In genomic region chr1:54487571-54488050, GRCh38 we compare ENCODE assay signal across 8 cellular contexts.
A peak's percentile ranks its signal among the peaks of the same experiment; 100 is the strongest.
DNase-seq lines count a peak whose midpoint lies in the region; ATAC-seq, FAIRE-seq and TF ChIP-seq lines count a peak whose summit lies in the region.

No MANE protein-coding gene starts in this region.

- intact Hi-C loops in CD4-positive, alpha-beta T cell (cut with DNase I, micrococcal nuclease): loop anchor here (1.0 to 5.0 kb wide), 8 partner anchors 80 to 600 kb away; partner anchors contain the start of genes CYB5RL (in 1 of the 2), MRPL37 (in 1 of the 2) and YIPF1 (in 1 of the 2)
- intact Hi-C loops in K562 (cut with micrococcal nuclease) (loop anchor here (1.0 to 10.0 kb wide), 3 partner anchors 80 to 273 kb away; no protein-coding TSS in a partner anchor), HepG2 (cut with micrococcal nuclease; ENCODE audit: unreplicated experiment) (loop anchor here (1.0 to 5.0 kb wide), 3 partner anchors 60 to 367 kb away; no protein-coding TSS in a partner anchor)

- no peak for FAIRE-seq in K562 (lab: Jason Lieb, UNC)
- no peak for FAIRE-seq in HepG2 (lab: Jason Lieb, UNC)

- TF ChIP-seq CTCF in CD4-positive, alpha-beta T cell (IDR thresholded peaks at IDR 0.05): no peak
- TF ChIP-seq CTCF in K562 (IDR thresholded peaks at IDR 0.05 in 2 of 3, conservative IDR thresholded peaks at IDR 0.05 in 1 of 3; ENCODE audit: insufficient read depth in 2 of 3, low read depth in 1 of 3, low read length in 3 of 3) (no peak), HepG2 (CRISPR knock-in tag; IDR thresholded peaks at IDR 0.05) (no peak)

- no peak for ATAC-seq in CD4-positive, alpha-beta T cell (ENCODE audit: poor library complexity)
- ATAC-seq in K562 (no peak), HepG2 (no peak), GM21723 (IDR thresholded peaks at IDR 0.05; ENCODE audit: unreplicated experiment) (no peak), GM21381 (IDR thresholded peaks at IDR 0.05; ENCODE audit: unreplicated experiment) (no peak)

- POLR2A ChIA-PET in CD4-positive, alpha-beta T cell (lab: Charles Lee): interaction anchor here (0.6 to 5.6 kb wide), 9 partner anchors 8 to 434 kb away, joined by 3 to 138 read pairs (median 7); partner anchors contain the start of genes CYB5RL, MRPL37, SSBP3 and TCEANC2
- POLR2A ChIA-PET in K562 (lab: Yijun Ruan, JAX): interaction anchor here (0.6 to 2.8 kb wide), 8 partner anchors 12 to 500 kb away, joined by 3 to 24 read pairs (median 3); partner anchors contain the start of gene SSBP3
- POLR2A ChIA-PET in HepG2 (lab: Yijun Ruan, JAX): interaction anchor here (2.2 kb wide), 1 partner anchor 81 kb away, joined by 29 read pairs; the partner anchor contains the start of gene SSBP3

- H3K4me2 ChIP-seq in K562 (ENCODE audit: insufficient read depth, low read length): peak overlapping the region; percentile 67
- peak overlapping the region; percentile 97 for H3K4me2 ChIP-seq in HepG2 (ENCODE audit: low read depth, low read length)

- H3K9ac ChIP-seq in K562 (ENCODE audit: insufficient read depth in 1 of 2, low read depth in 2 of 2, low read length in 2 of 2) (peak overlapping the region; percentile 64 to 78), HepG2 (ENCODE audit: insufficient read depth, low read depth, low read length) (peak overlapping the region; percentile 60)

- no peak for TF ChIP-seq POLR2A in K562 (conservative IDR thresholded peaks at IDR 0.05)
- TF ChIP-seq POLR2A in HepG2 (IDR thresholded peaks at IDR 0.05; ENCODE audit: insufficient read depth in 1 of 2, low read depth in 2 of 2, low read length in 2 of 2): no peak

- no peaks in the 10 kb centered on the region for H4K20me1 ChIP-seq in K562 (replicated peaks; ENCODE audit: control insufficient read depth, insufficient read depth, low read length)
- no peaks in the 10 kb centered on the region for H4K20me1 ChIP-seq in HepG2 (ENCODE audit: insufficient read depth, low read length)

- 71% methylated on average over 21 of the region's 21 CpGs for WGBS in K562 (ENCODE audit: insufficient coverage, low coverage, missing lambda C conversion rate)
- 66% methylated on average over 16 of the region's 21 CpGs for WGBS in HepG2 (ENCODE audit: low lambda C conversion rate)

- H2AFZ ChIP-seq in K562 (ENCODE audit: low read depth, low read length) (peak overlapping the region; percentile 97), HepG2 (ENCODE audit: low read length) (peak overlapping the region; percentile 61)

- TF ChIP-seq RAD21 in K562 (CRISPR knock-in tag; conservative IDR thresholded peaks at IDR 0.05 in 1 of 2, IDR thresholded peaks at IDR 0.05 in 1 of 2) (no peak), HepG2 (CRISPR knock-in tag; IDR thresholded peaks at IDR 0.05) (no peak)

- peak in 1 of 10 experiments; percentile 36 for DNase-seq in CD4-positive, alpha-beta T cell
- DNase-seq in K562 (ENCODE audit: extremely low read depth in 1 of 4, low spot score in 3 of 4): no peak
- no peak for DNase-seq in HepG2 (ENCODE audit: low spot score)
- DNase-seq in OCI-M1 (lab: John Stamatoyannopoulos, UW): no peak

- CTCF ChIA-PET in CD4-positive, alpha-beta T cell (lab: Charles Lee): interaction anchor here (0.9 to 3.0 kb wide), 4 partner anchors 8 to 81 kb away, joined by 3 to 10 read pairs (median 4); partner anchors contain the start of gene SSBP3
- CTCF ChIA-PET in K562 (lab: Yijun Ruan, JAX; ENCODE audit: low intra/inter-chr PET ratio): interaction anchor here (0.9 to 3.7 kb wide), 3 partner anchors 81 to 365 kb away, joined by 3 to 34 read pairs (median 4); partner anchors contain the start of gene SSBP3
- CTCF ChIA-PET in HepG2 (lab: Yijun Ruan, JAX; ENCODE audit: low intra/inter-chr PET ratio, low total read pairs): interaction anchor here (2.9 to 3.0 kb wide), 2 partner anchors 176 to 366 kb away, joined by 11 to 18 read pairs; no protein-coding TSS in a partner anchor

- H3K27me3 ChIP-seq in CD4-positive, alpha-beta T cell (ENCODE audit: control insufficient read depth, insufficient read depth, low read length): no peaks in the 10 kb centered on the region
- H3K27me3 ChIP-seq in K562 (ENCODE audit: control insufficient read depth in 2 of 2, insufficient read depth in 2 of 2, low read length in 2 of 2): no peaks in the 10 kb centered on the region
- H3K27me3 ChIP-seq in HepG2 (ENCODE audit: control insufficient read depth in 1 of 2, insufficient read depth in 2 of 2, low read length in 2 of 2): peaks cover 0 to 10% of the 10 kb centered on the region in 2 experiments; a peak in 3 of 5 replicates

- H3K4me1 ChIP-seq in K562 (replicated peaks in 1 of 2; ENCODE audit: control insufficient read depth in 2 of 2, insufficient read depth in 2 of 2, low read length in 2 of 2): peaks cover 11 to 39% of the 10 kb centered on the region in 2 experiments
- peaks cover 65% of the 10 kb centered on the region for H3K4me1 ChIP-seq in HepG2 (ENCODE audit: insufficient read depth, low read length)

- H3K4me3 Mint-ChIP-seq in CD4-positive, alpha-beta T cell: peak overlapping the region; percentile 95
- H3K4me3 Mint-ChIP-seq in IgD-negative memory B cell: peak overlapping the region; percentile 77 to 95 (median 94)

- in situ Hi-C loops in K562 (cut with MboI) (loop anchor here (5.0 to 25.0 kb wide), 2 partner anchors 80 to 175 kb away; partner anchors contain the start of gene SSBP3), HepG2 (cut with HindIII; ENCODE audit: extremely low pct_ligation_motif_present, low pct_unique_long_range_greater_than_20kb) (loop anchor here (5.0 to 10.0 kb wide), 3 partner anchors 80 to 365 kb away; partner anchors contain the start of gene SSBP3)

- BruUV-seq in K562 (replicated peaks; lab: Mats Ljungman, UMichigan): no TSS peak
- BruUV-seq in HepG2 (replicated peaks; lab: Mats Ljungman, UMichigan): no TSS peak

- H3K36me3 Mint-ChIP-seq in CD4-positive, alpha-beta T cell (ENCODE audit: low read depth): no peaks in the 10 kb centered on the region
- peaks cover 3% of the 10 kb centered on the region for H3K36me3 Mint-ChIP-seq in IgD-negative memory B cell

- H3K9me1 ChIP-seq in K562 (ENCODE audit: control insufficient read depth, insufficient read depth, low read length): peaks cover 2% of the 10 kb centered on the region

- peaks cover 55% of the 10 kb centered on the region for H3K4me1 Mint-ChIP-seq in CD4-positive, alpha-beta T cell (ENCODE audit: low read depth)
- peaks cover 17 to 27% (median 18%) of the 10 kb centered on the region in 3 donors for H3K4me1 Mint-ChIP-seq in IgD-negative memory B cell

- H3K9me3 Mint-ChIP-seq in CD4-positive, alpha-beta T cell: no peaks in the 10 kb centered on the region
- no peaks in the 10 kb centered on the region for H3K9me3 Mint-ChIP-seq in IgD-negative memory B cell

- H3K79me2 ChIP-seq in K562 (ENCODE audit: control insufficient read depth, insufficient read depth, low read length) (no peaks in the 10 kb centered on the region; the same call in 2 of the 3 replicates), HepG2 (ENCODE audit: insufficient read depth, low read length) (no peaks in the 10 kb centered on the region)

- TF ChIP-seq EP300 in K562 (IDR thresholded peaks at IDR 0.05; ENCODE audit: low read length) (no peak), HepG2 (IDR thresholded peaks at IDR 0.05; ENCODE audit: low read depth in 2 of 2, low read length in 2 of 2) (no peak), HepG2 (CRISPR knock-in tag; IDR thresholded peaks at IDR 0.05; ENCODE audit: borderline replicate concordance) (no peak)

- H3K27ac Mint-ChIP-seq in CD4-positive, alpha-beta T cell: peak overlapping the region; percentile 74
- H3K27ac Mint-ChIP-seq in IgD-negative memory B cell: peak overlapping the region; percentile 21 to 92 (median 85)

- no peaks in the 10 kb centered on the region for H3K9me3 ChIP-seq in CD4-positive, alpha-beta T cell (ENCODE audit: control insufficient read depth, low read length)
- H3K9me3 ChIP-seq in K562 (replicated peaks; ENCODE audit: control insufficient read depth, insufficient read depth, low read depth, low read length) (no peaks in the 10 kb centered on the region), HepG2 (ENCODE audit: low read length) (no peaks in the 10 kb centered on the region)

- peak overlapping the region; percentile 24; the same call in 1 of the 2 replicates for H3K4me3 ChIP-seq in K562
- H3K4me3 ChIP-seq in HepG2 (replicated peaks in 1 of 3; ENCODE audit: insufficient read depth in 1 of 3, low read depth in 2 of 3, low read length in 3 of 3): peak overlapping the region; percentile 15 to 77 (median 54); a peak in 4 of 6 replicates

- H3K27ac ChIP-seq in CD4-positive, alpha-beta T cell (ENCODE audit: low read depth, low read length): no peak overlapping the region
- H3K27ac ChIP-seq in K562 (ENCODE audit: extremely low read depth, low read depth, low read length) (peak overlapping the region; percentile 73), HepG2 (ENCODE audit: extremely low read length, insufficient read depth, low read length) (peak overlapping the region; percentile 44), temporal lobe (ENCODE audit: low read depth, low read length) (peak overlapping the region; percentile 88)

- no peaks in the 10 kb centered on the region for H3K36me3 ChIP-seq in K562 (ENCODE audit: control insufficient read depth, insufficient read depth, low read length)
- H3K36me3 ChIP-seq in HepG2 (replicated peaks in 1 of 2; ENCODE audit: control insufficient read depth in 1 of 2, insufficient read depth in 2 of 2, low read length in 2 of 2): no peaks in the 10 kb centered on the region

- H3K27me3 Mint-ChIP-seq in CD4-positive, alpha-beta T cell: no peaks in the 10 kb centered on the region
- H3K27me3 Mint-ChIP-seq in IgD-negative memory B cell: peaks cover 12% of the 10 kb centered on the region

TF ChIP-seq in HepG2, 621 proteins besides CTCF, POLR2A, EP300 and RAD21 (continues in another document):
- 0 out of 2 replicates have a peak, but pooled peaks have one; percentile 3 for TF ChIP-seq HNF4A (CRISPR knock-in tag; IDR thresholded peaks at IDR 0.05)
- TF ChIP-seq TEF (CRISPR knock-in tag; IDR thresholded peaks at IDR 0.05): peak; percentile 76; the same call in 1 of the 2 replicates
- 0 out of 2 replicates have a peak, but pooled peaks have one; percentile 38 for TF ChIP-seq GLI4 (CRISPR knock-in tag; IDR thresholded peaks at IDR 0.05; ENCODE audit: borderline replicate concordance)
- peak; percentile 65; the same call in 1 of the 2 replicates for TF ChIP-seq HNRNPL (IDR thresholded peaks at IDR 0.05; ENCODE audit: low read depth, low read length)
- TF ChIP-seq CAMTA2 (CRISPR knock-in tag; IDR thresholded peaks at IDR 0.05; ENCODE audit: borderline replicate concordance): no peak
